ENCODE assay signal across 18 cellular contexts in the genomic region with DNA sequence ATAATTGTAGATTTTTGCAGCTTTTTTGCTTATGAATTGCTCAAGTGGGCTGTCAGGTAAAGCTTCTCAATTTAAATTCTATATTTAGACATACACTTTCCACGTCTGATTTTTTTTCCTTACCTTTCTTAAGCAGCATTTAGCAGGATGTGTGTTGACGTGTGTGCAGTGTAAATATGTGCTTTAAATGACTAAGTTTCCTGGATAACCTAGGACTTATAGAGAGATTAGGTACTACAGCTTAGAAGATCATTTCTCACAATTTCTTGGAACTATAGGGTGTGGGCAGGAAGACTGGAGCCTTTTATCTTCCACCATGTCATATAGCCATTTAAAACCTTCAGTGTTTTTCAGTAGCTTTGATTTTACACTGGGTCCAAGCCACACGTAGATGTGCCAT.
"Had no signal": no experiment of that assay in that cellular context is flagged by ENCODE, and none has a peak within 500 bp of the region (broad histone marks: within the 10 kb centered on the region; RNA-seq: fewer than 3 reads in every experiment).

No MANE protein-coding gene starts in this region.

- DNase-seq: colonic mucosa; cortex of kidney; effector memory CD4-positive, alpha-beta T cell; erythroblast; foreskin keratinocyte; heart left ventricle; hippocampal formation; left cardiac atrium; left lung; left ventricle myocardium superior; lower lobe of right lung; mesenchymal stem cell; mucosa of descending colon; naive B cell; naive thymus-derived CD8-positive, alpha-beta T cell had no signal

- H3K27me3 ChIP-seq: colonic mucosa, esophagus muscularis mucosa, foreskin keratinocyte, gastroesophageal sphincter, heart left ventricle, left lung had no signal

- H3K27ac ChIP-seq: colonic mucosa, epithelial cell of prostate, esophagus muscularis mucosa, foreskin keratinocyte, gastroesophageal sphincter, heart left ventricle, left lung, lower lobe of right lung had no signal

- H3K9me3 ChIP-seq: colonic mucosa, esophagus muscularis mucosa, gastroesophageal sphincter, heart left ventricle, left lung, lower lobe of right lung, mucosa of descending colon had no signal

- H3K4me3 ChIP-seq: colonic mucosa, esophagus muscularis mucosa, gastroesophageal sphincter, heart left ventricle, left lung, lower lobe of right lung, mucosa of descending colon had no signal

- H3K4me1 ChIP-seq: colonic mucosa, esophagus muscularis mucosa, foreskin keratinocyte, gastroesophageal sphincter, heart left ventricle, left lung, lower lobe of right lung had no signal

- H3K36me3 ChIP-seq: colonic mucosa, esophagus muscularis mucosa, gastroesophageal sphincter, heart left ventricle, left lung, lower lobe of right lung had no signal
